1 cellular context compared by ENCODE assay signal in the genomic region with DNA sequence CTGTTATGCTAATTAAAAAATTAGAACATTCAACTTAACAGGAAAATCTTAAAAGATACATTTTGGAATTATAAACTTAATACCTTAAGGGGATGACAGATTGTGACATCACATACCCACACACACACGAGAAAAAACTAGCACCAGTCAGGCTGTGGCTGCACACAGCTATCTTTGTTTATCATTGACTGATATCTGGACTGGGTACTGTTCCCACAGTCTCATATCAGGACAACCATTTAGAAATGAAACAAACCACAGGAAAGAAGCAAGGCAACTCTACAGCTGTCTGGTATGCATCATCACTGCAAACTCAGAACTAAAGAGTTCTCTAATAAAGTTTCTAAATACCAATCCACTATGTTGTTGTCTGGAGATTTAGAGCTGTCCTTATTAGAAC.
TF ChIP-seq lines count a peak whose summit lies in the region.

No MANE protein-coding gene starts in this region.

TF ChIP-seq in WTC11, 78 proteins besides CTCF, POLR2A, EP300 and RAD21 (continued from another document):
- TF ChIP-seq, protein P1, sequence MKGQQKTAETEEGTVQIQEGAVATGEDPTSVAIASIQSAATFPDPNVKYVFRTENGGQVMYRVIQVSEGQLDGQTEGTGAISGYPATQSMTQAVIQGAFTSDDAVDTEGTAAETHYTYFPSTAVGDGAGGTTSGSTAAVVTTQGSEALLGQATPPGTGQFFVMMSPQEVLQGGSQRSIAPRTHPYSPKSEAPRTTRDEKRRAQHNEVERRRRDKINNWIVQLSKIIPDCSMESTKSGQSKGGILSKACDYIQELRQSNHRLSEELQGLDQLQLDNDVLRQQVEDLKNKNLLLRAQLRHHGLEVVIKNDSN (CRISPR knock-in tag; IDR thresholded peaks at IDR 0.05): no peak
- no peak for TF ChIP-seq TEAD1 (CRISPR knock-in tag; IDR thresholded peaks at IDR 0.05)
